Comparison of ENCODE assay signal across 13 cellular contexts in the genomic region with DNA sequence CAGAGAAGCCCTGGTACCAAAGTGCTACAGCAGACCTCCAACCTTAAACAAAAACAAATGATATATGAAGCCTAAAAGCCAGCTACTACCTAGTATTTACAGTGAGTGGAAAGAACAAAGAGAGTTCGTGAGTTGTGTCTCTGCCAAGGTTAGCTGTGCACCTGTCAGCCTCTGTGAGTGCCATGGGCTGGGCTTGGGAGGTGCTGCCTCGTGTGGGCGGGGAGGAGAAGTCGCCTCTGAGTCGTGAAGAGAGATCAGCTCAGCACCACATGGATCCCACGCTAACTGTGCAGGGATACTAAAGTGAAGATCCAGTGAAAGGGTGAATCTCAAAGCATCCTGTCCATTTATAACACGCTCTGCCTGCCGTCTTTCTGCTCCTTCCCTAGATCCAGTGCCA.
DNase-seq lines count a peak whose midpoint lies in the region; ATAC-seq and FAIRE-seq lines count a peak whose summit lies in the region.
"Had no signal": no experiment of that assay in that cellular context is flagged by ENCODE, and none has a peak within 500 bp of the region (broad histone marks: within the 10 kb centered on the region; RNA-seq: fewer than 3 reads in every experiment).

No MANE protein-coding gene starts in this region.

- ATAC-seq in stimulated activated memory B cell treated with anti-CD40 and anti-IgM and Interleukin-4, amounts not matched to agents 10 μg/mL and 1 μg/mL and 100 μg/mL, for 72 hours, result peak; percentile 65
- no peak for ATAC-seq in HG03139 (IDR thresholded peaks at IDR 0.05; ENCODE audit: unreplicated experiment)
- ATAC-seq: left lobe of liver had no signal

- no peaks in the 10 kb centered on the region for H3K27me3 Mint-ChIP-seq in stimulated activated memory B cell treated with anti-CD40 and anti-IgM and Interleukin-4, amounts not matched to agents 10 μg/mL and 1 μg/mL and 100 μg/mL, for 72 hours

- peaks cover 48% of the 10 kb centered on the region for H3K4me1 Mint-ChIP-seq in stimulated activated memory B cell treated with anti-CD40 and anti-IgM and Interleukin-4, amounts not matched to agents 10 μg/mL and 1 μg/mL and 100 μg/mL, for 72 hours

- H3K36me3 Mint-ChIP-seq in stimulated activated memory B cell treated with anti-CD40 and anti-IgM and Interleukin-4, amounts not matched to agents 10 μg/mL and 1 μg/mL and 100 μg/mL, for 72 hours, result peaks cover 24% of the 10 kb centered on the region

- DNase-seq in NCI-H82 (lab: John Stamatoyannopoulos, UW) (peak; percentile 5), NCI-H82 treated with DMSO at 0.1 percent for 48 hours (lab: John Stamatoyannopoulos, UW; ENCODE audit: unreplicated experiment) (no peak), NCI-H2107 treated with DMSO at 0.1 percent for 48 hours (lab: John Stamatoyannopoulos, UW; ENCODE audit: unreplicated experiment) (peak; percentile 80), cerebellar cortex (ENCODE audit: low spot score) (peak; percentile 39), HCEC 1CT (no peak), frontal cortex (ENCODE audit: low spot score in 2 of 2) (no peak)
- DNase-seq: activated T-cell treated with anti-CD3 and anti-CD28 coated beads, Interleukin-2, amount 50 U/mL, for 1 hour; occipital lobe; T-helper 9 cell had no signal

- FAIRE-seq in frontal cortex (lab: Jason Lieb, UNC), result no peak
- FAIRE-seq: bronchial epithelial cell had no signal

- peak overlapping the region; percentile 97 for H3K27ac Mint-ChIP-seq in stimulated activated memory B cell treated with anti-CD40 and anti-IgM and Interleukin-4, amounts not matched to agents 10 μg/mL and 1 μg/mL and 100 μg/mL, for 72 hours

- H3K9me3 Mint-ChIP-seq in stimulated activated memory B cell treated with anti-CD40 and anti-IgM and Interleukin-4, amounts not matched to agents 10 μg/mL and 1 μg/mL and 100 μg/mL, for 72 hours, result no peaks in the 10 kb centered on the region

- peak overlapping the region; percentile 55 for H3K4me3 Mint-ChIP-seq in stimulated activated memory B cell treated with anti-CD40 and anti-IgM and Interleukin-4, amounts not matched to agents 10 μg/mL and 1 μg/mL and 100 μg/mL, for 72 hours

Comparison
In these comparisons a context has a peak if more than half of its experiments do, and no peak if none do; other contexts are left out.
1. DNase-seq: peak in NCI-H82 (single experiment), NCI-H2107 treated with DMSO at 0.1 percent for 48 hours (single experiment) and cerebellar cortex (single experiment); none in NCI-H82 treated with DMSO at 0.1 percent for 48 hours (single experiment), HCEC 1CT (single experiment) and frontal cortex (0 of 2).